In the genomic region with DNA sequence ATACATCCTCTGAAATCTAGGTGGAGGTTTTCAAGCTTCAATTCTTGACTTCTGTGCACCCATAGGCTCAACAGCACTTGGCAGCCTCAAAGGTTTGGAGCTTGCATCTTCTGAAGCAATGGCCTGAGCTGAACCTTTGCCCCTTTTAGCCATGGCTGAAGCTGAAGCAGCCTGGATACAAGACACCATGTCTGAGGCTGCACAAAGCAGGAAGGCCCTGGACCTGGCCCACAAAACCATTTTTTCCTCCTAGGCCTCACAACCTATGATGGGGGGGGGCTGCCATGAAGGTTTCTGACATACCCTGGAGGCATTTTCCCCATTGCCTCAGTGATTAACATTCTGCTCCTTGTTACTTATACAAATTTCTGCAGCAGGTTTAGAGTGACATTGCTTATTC, we compare ENCODE assay signal across 17 cellular contexts.
"Had no signal": no experiment of that assay in that cellular context is flagged by ENCODE, and none has a peak within 500 bp of the region (broad histone marks: within the 10 kb centered on the region; RNA-seq: fewer than 3 reads in every experiment).

No MANE protein-coding gene starts in this region.

- H3K9me3 ChIP-seq: stomach, suprapubic skin, testis, thoracic aorta, thyroid gland, tibial artery, tibial nerve, transverse colon, upper lobe of left lung, upper lobe of right lung, uterus, vagina had no signal

- H3K4me3 ChIP-seq: stomach, suprapubic skin, testis, thoracic aorta, thyroid gland, tibial artery, tibial nerve, transverse colon, upper lobe of left lung, upper lobe of right lung, uterus, vagina had no signal

- H3K27ac ChIP-seq: stomach, suprapubic skin, testis, thoracic aorta, thyroid gland, tibial artery, tibial nerve, transverse colon, upper lobe of left lung, upper lobe of right lung, uterus, vagina had no signal

- H3K36me3 ChIP-seq: stomach, suprapubic skin, thoracic aorta, thyroid gland, tibial artery, tibial nerve, transverse colon, upper lobe of left lung, upper lobe of right lung, uterus, vagina had no signal

- H3K4me1 ChIP-seq: suprapubic skin, testis, thyroid gland, tibial artery, tibial nerve, upper lobe of right lung, uterus, vagina had no signal

- ATAC-seq: stimulated activated effector memory CD8-positive, alpha-beta T cell treated with anti-CD3 and anti-CD28 coated beads, Interleukin-12 subunit alpha, Interleukin-12 subunit beta, amount 100 ng/mL, for 72 hours; stimulated activated memory B cell treated with anti-CD40 and anti-IgM and Interleukin-4, amounts not matched to agents 10 μg/mL and 1 μg/mL and 100 μg/mL, for 72 hours; stimulated activated naive B cell treated with anti-CD40 and anti-IgM and Interleukin-4, amounts not matched to agents 10 μg/mL and 1 μg/mL and 100 μg/mL, for 72 hours; stimulated activated naive CD8-positive, alpha-beta T cell treated with anti-CD3 and anti-CD28 coated beads, Interleukin-15, amount 100 ng/mL, for 72 hours; stimulated activated naive CD8-positive, alpha-beta T cell treated with anti-CD3 and anti-CD28 coated beads, Interleukin-15, Interleukin-2, amounts not matched to agents 100 U/mL and 50 U/mL, for 24 hours; upper lobe of right lung had no signal
